8 cellular contexts compared by ENCODE assay signal in the genomic region with DNA sequence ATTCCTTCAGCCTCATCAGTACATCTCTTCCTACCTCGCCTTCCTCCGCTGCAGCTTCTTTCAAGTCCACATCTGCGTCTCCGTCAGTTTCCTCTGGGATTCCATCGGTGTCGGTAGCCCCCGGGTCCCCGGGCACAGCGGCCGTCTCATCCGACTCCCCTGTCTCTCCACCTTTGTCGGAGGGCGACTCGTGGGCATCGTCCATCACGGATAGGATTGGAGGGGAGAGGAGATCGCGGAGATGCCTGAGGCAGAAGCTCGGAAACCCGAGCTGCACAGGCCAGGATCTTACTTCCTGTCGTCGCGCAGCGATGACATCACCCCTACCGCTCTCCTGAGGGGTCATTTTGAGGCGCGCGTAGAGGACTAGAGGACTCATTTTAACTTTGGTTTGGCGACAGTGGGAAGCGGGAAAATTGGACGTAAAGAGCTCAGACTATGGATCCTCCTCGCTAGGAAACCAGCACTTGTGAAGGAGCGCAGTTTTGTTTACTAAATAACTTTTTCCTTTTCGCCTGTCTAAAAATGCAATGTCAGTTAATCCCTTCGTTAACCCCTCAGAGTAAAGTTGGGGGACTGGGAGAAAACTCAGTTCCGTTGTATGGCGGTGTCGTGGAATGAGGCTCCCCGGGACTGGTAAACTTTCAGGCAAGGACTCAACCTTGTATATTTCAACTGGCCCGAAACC. TPM values are rescaled to one million over a fixed set of nuclear protein-coding genes. Genes with fewer than 3 reads are reported as not detected.
DNase-seq lines count a peak whose midpoint lies in the region; ATAC-seq and TF ChIP-seq lines count a peak whose summit lies in the region.

A gene with protein sequence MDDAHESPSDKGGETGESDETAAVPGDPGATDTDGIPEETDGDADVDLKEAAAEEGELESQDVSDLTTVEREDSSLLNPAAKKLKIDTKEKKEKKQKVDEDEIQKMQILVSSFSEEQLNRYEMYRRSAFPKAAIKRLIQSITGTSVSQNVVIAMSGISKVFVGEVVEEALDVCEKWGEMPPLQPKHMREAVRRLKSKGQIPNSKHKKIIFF (minus strand): TSS at position 290 of the 688 bp plus-strand sequence. CDS start 85 bp downstream, at position 205.

- H3K27me3 ChIP-seq in SU-DHL-6 (ENCODE audit: low read length): no peaks in the 10 kb centered on the region

- peaks cover 39% of the 10 kb centered on the region for H3K4me1 Mint-ChIP-seq in activated naive CD8-positive, alpha-beta T cell treated with anti-CD3 and anti-CD28 coated beads for 36 hours

- H3K4me3 Mint-ChIP-seq in activated naive CD8-positive, alpha-beta T cell treated with anti-CD3 and anti-CD28 coated beads for 36 hours: peak within 1 kb of the TSS; percentile 100

- H3K9me3 Mint-ChIP-seq in activated naive CD8-positive, alpha-beta T cell treated with anti-CD3 and anti-CD28 coated beads for 36 hours: peaks cover 6% of the 10 kb centered on the region

- peak within 1 kb of the TSS; percentile 98 for H3K27ac Mint-ChIP-seq in activated naive CD8-positive, alpha-beta T cell treated with anti-CD3 and anti-CD28 coated beads for 36 hours

- H4K20me1 ChIP-seq in SU-DHL-6 (ENCODE audit: low read depth, low read length): peaks cover 11% of the 10 kb centered on the region; the same call in 1 of the 2 replicates

- H3K9me2 ChIP-seq in SU-DHL-6 (replicated peaks; ENCODE audit: insufficient read depth, low read length): no peaks in the 10 kb centered on the region

- H3K4me3 ChIP-seq in GM08714 (ENCODE audit: low read length) (peak within 1 kb of the TSS; percentile 82), SU-DHL-6 (ENCODE audit: insufficient read depth, low read length, poor library complexity, severe bottlenecking) (peak within 1 kb of the TSS; percentile 90)

- peak within 1 kb of the TSS; percentile 87 for H2AFZ ChIP-seq in SU-DHL-6 (ENCODE audit: low read depth, low read length, severe bottlenecking)

- no peaks in the 10 kb centered on the region for H3K9me3 ChIP-seq in SU-DHL-6 (ENCODE audit: insufficient read depth, low read length)

- peaks cover 7% of the 10 kb centered on the region; the same call in 1 of the 2 replicates for H3K36me3 ChIP-seq in SU-DHL-6 (ENCODE audit: low read length)

- DNase-seq in NCI-H1417 (lab: John Stamatoyannopoulos, UW) (peak; percentile 88 to 97 (median 95)), glomerular visceral epithelial cell (ENCODE audit: extremely low spot score) (peak; percentile 91), omental fat pad (ENCODE audit: low spot score) (peak; percentile 89)
- DNase-seq in activated naive CD8-positive, alpha-beta T cell treated with anti-CD3 and anti-CD28 coated beads for 36 hours: peak; percentile 87

- H3K36me3 Mint-ChIP-seq in activated naive CD8-positive, alpha-beta T cell treated with anti-CD3 and anti-CD28 coated beads for 36 hours: peaks cover 25% of the 10 kb centered on the region

- H3F3A ChIP-seq in SU-DHL-6 (ENCODE audit: insufficient read depth): peaks cover 22% of the 10 kb centered on the region

- H3K27ac ChIP-seq in SU-DHL-6 (ENCODE audit: low read depth, low read length) (peak within 1 kb of the TSS; percentile 53), temporal lobe (ENCODE audit: low read depth, low read length) (peak within 1 kb of the TSS; percentile 84)

- H3K9ac ChIP-seq in SU-DHL-6 (ENCODE audit: low read length): peak within 1 kb of the TSS; percentile 86

- TF ChIP-seq CTCF in SU-DHL-6 (IDR thresholded peaks at IDR 0.05; ENCODE audit: insufficient read depth, low read length, poor library complexity, severe bottlenecking): no peak
- TF ChIP-seq CTCF in omental fat pad (IDR thresholded peaks at IDR 0.05): no peak

- ATAC-seq in HG02678 (IDR thresholded peaks at IDR 0.05; ENCODE audit: unreplicated experiment): peak; percentile 83
- ATAC-seq in omental fat pad (ENCODE audit: low FRiP score): peak; percentile 91

- H3K27me3 Mint-ChIP-seq in activated naive CD8-positive, alpha-beta T cell treated with anti-CD3 and anti-CD28 coated beads for 36 hours: no peaks in the 10 kb centered on the region

- peaks cover 62% of the 10 kb centered on the region for H3K79me2 ChIP-seq in SU-DHL-6 (ENCODE audit: insufficient read depth, low read length)

- peak within 1 kb of the TSS; percentile 91 for H3K4me2 ChIP-seq in SU-DHL-6 (ENCODE audit: low read depth, low read length, poor library complexity, severe bottlenecking)

RNA-seq across cellular contexts. Expression of the gene that starts here (rescaled TPM):
- total RNA-seq in activated naive CD8-positive, alpha-beta T cell treated with anti-CD3 and anti-CD28 coated beads for 36 hours: 10 to 100 TPM; 38.5 to 39.3 TPM
- total RNA-seq in omental fat pad: 10 to 100 TPM; 18.8 to 23.6 (median 21.4) TPM
- 25.1 TPM for total RNA-seq in temporal lobe

Comparison
In these comparisons a context has a peak if more than half of its experiments do, and no peak if none do; other contexts are left out.
1. Peak in every context shown above with its lines: DNase-seq, ATAC-seq, H3K4me3 ChIP-seq and H3K27ac ChIP-seq.